Comparison of ENCODE assay signal across 9 cellular contexts in the genomic region with DNA sequence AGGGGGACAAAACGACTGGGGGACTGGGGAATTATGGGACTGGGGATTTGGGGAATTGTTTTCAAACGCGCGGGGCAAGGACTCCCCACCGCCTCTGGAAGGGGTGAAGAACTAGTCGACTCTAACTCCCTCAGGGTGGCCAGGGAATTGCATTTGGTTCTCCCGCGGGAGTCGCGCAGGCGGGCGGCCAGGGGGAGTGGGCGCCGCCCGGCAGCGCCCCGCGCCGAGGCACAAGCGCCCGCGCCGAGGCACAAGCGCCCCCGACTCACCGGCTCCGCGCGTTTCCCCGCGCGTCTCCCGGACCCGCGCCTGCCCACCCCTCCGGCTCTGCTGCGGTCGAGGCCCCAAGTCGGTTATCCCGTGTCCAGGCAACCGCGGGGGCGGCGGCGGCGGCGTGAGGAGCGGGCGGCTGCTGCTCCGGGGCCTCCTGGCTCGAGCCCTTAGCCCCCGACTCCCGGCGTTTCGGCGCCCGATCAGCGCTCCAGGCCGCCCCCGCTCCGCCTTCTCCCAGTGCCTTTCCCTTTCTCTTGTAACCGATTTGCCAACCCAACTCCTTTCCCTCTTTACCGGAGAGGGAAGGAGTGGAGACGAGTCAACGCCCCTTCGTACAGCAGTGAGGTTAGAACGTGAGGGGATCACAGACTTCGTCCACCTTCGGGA. TPM values are rescaled to one million over a fixed set of nuclear protein-coding genes. Genes with fewer than 3 reads are reported as not detected.
DNase-seq lines count a peak whose midpoint lies in the region; ATAC-seq and TF ChIP-seq lines count a peak whose summit lies in the region.
"Had no signal": no experiment of that assay in that cellular context is flagged by ENCODE, and none has a peak within 500 bp of the region (broad histone marks: within the 10 kb centered on the region; RNA-seq: fewer than 3 reads in every experiment).

A gene with protein sequence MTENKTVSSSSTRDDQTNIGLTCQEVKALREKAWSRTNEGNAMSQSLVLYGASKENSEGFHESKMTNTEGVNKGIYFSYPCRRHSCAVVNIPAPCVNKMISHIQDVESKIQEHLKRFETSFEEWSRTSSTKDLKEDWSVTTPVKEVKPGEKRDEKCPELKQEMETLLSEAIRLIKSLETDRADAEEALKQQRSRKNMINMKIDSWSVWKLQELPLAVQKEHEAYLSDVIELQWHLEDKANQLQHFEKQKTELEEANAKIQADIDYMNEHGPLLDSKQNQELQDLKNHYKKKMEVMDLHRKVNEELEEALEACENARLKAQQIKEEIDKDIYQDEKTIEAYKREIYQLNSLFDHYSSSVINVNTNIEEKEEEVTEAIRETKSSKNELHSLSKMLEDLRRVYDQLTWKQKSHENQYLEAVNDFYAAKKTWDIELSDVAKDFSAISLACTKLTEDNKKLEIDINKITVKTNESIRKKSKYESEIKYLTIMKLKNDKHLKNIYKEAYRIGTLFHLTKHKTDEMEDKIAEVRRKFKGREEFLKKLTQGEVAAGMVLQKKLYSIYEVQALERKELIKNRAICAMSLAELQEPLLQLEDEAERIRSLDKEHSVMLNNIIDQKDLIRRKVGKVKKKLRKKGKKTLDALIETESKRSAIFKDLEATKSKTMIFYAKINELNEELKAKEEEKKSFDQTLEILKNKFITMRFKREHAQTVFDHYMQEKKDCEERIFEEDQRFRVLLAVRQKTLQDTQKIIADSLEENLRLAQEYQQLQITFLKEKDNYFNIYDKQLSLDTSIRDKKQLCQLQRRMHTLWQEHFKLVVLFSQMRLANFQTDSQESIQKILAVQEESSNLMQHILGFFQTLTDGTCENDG (minus strand): TSS at position 338 of the 660 bp plus-strand sequence. CDS start 28,633 bp downstream, outside the sequence.

- no peaks in the 10 kb centered on the region for H3K9me3 ChIP-seq in Caco-2

- peaks cover 11% of the 10 kb centered on the region for H3K27me3 Mint-ChIP-seq in Caco-2 (ENCODE audit: insufficient read depth, unreplicated experiment)

- H3K27me3 ChIP-seq in Caco-2 (replicated peaks; ENCODE audit: control insufficient read depth, insufficient read depth, low read length), result no peaks in the 10 kb centered on the region

- H3K9me3 Mint-ChIP-seq in Caco-2 (ENCODE audit: unreplicated experiment), result no peaks in the 10 kb centered on the region
- H3K9me3 Mint-ChIP-seq: activated naive CD4-positive, alpha-beta T cell treated with anti-CD3 and anti-CD28 coated beads, Interleukin-2, amount 50 U/mL, for 24 hours had no signal

- no peak within 1 kb of the TSS for H3K4me3 Mint-ChIP-seq in Caco-2 (ENCODE audit: unreplicated experiment)
- H3K4me3 Mint-ChIP-seq: activated naive CD4-positive, alpha-beta T cell treated with anti-CD3 and anti-CD28 coated beads, Interleukin-2, amount 50 U/mL, for 24 hours had no signal

- POLR2A ChIA-PET in Caco-2 (lab: Charles Lee), result no interaction called here

- BruUV-seq in Caco-2 (replicated peaks; lab: Mats Ljungman, UMichigan), result no TSS peak

- no peak within 1 kb of the TSS for H3K27ac Mint-ChIP-seq in Caco-2 (ENCODE audit: unreplicated experiment)
- H3K27ac Mint-ChIP-seq: activated naive CD4-positive, alpha-beta T cell treated with anti-CD3 and anti-CD28 coated beads, Interleukin-2, amount 50 U/mL, for 24 hours had no signal

- no peaks in the 10 kb centered on the region for H3K36me3 Mint-ChIP-seq in Caco-2 (ENCODE audit: insufficient read depth, unreplicated experiment)
- H3K36me3 Mint-ChIP-seq: activated naive CD4-positive, alpha-beta T cell treated with anti-CD3 and anti-CD28 coated beads, Interleukin-2, amount 50 U/mL, for 24 hours had no signal

- CTCF ChIA-PET in Caco-2 (lab: Charles Lee), result no interaction called here

- no peaks in the 10 kb centered on the region for H3K4me1 ChIP-seq in Caco-2

- peak; percentile 11 for DNase-seq in hepatic stellate cell (ENCODE audit: low spot score)
- DNase-seq in sciatic nerve (ENCODE audit: low spot score), result peak; percentile 67
- no peak for DNase-seq in Caco-2
- no peak for DNase-seq in T-helper 9 cell

- ATAC-seq in HG03354 (IDR thresholded peaks at IDR 0.05; ENCODE audit: poor library complexity, severe bottlenecking, unreplicated experiment), result peak; percentile 34
- ATAC-seq in SK-N-SH treated with all-trans-retinoic acid at 6 μM for 48 hours, result peak; percentile 81
- peak; percentile 63 for ATAC-seq in sciatic nerve
- no peak for ATAC-seq in GM19455 (IDR thresholded peaks at IDR 0.05; ENCODE audit: unreplicated experiment)
- ATAC-seq in HG02759 (IDR thresholded peaks at IDR 0.05; ENCODE audit: unreplicated experiment), result no peak

- H3K4me3 ChIP-seq in Caco-2 (ENCODE audit: low read depth, low read length), result no peak within 1 kb of the TSS

- TF ChIP-seq CTCF in Caco-2 (IDR thresholded peaks at IDR 0.05; ENCODE audit: insufficient read depth in 1 of 2, low read depth in 1 of 2, low read length in 1 of 2, severe bottlenecking in 1 of 2, unreplicated experiment in 1 of 2), result no peak

- no peaks in the 10 kb centered on the region for H3K36me3 ChIP-seq in Caco-2 (ENCODE audit: control insufficient read depth, insufficient read depth, low read length)

- no peaks in the 10 kb centered on the region for H3K4me1 Mint-ChIP-seq in Caco-2 (ENCODE audit: low read depth, unreplicated experiment)
- H3K4me1 Mint-ChIP-seq: activated naive CD4-positive, alpha-beta T cell treated with anti-CD3 and anti-CD28 coated beads, Interleukin-2, amount 50 U/mL, for 24 hours had no signal

- intact Hi-C loops in sciatic nerve (cut with DNase I) (no loop called here), Caco-2 (cut with micrococcal nuclease; ENCODE audit: unreplicated experiment) (no loop called here)

TF ChIP-seq in SK-N-SH treated with all-trans-retinoic acid at 6 μM for 48 hours, 23 proteins besides CTCF, POLR2A, EP300 and RAD21:
- TF ChIP-seq ZFP30 (CRISPR knock-in tag; IDR thresholded peaks at IDR 0.05) (no peak), RARB (CRISPR knock-in tag; IDR thresholded peaks at IDR 0.05) (no peak), ZNF8 (CRISPR knock-in tag; IDR thresholded peaks at IDR 0.05) (no peak), ZC3H10 (CRISPR knock-in tag; IDR thresholded peaks at IDR 0.05) (no peak), TOX (CRISPR knock-in tag; IDR thresholded peaks at IDR 0.05; ENCODE audit: borderline replicate concordance) (no peak)
- TF ChIP-seq, protein P1, sequence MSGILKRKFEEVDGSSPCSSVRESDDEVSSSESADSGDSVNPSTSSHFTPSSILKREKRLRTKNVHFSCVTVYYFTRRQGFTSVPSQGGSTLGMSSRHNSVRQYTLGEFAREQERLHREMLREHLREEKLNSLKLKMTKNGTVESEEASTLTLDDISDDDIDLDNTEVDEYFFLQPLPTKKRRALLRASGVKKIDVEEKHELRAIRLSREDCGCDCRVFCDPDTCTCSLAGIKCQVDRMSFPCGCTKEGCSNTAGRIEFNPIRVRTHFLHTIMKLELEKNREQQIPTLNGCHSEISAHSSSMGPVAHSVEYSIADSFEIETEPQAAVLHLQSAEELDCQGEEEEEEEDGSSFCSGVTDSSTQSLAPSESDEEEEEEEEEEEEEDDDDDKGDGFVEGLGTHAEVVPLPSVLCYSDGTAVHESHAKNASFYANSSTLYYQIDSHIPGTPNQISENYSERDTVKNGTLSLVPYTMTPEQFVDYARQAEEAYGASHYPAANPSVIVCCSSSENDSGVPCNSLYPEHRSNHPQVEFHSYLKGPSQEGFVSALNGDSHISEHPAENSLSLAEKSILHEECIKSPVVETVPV (CRISPR knock-in tag; IDR thresholded peaks at IDR 0.05), result no peak

RNA-seq across cellular contexts. Expression of the gene that starts here (rescaled TPM):
- total RNA-seq in sciatic nerve (4.6 TPM), Caco-2 (2022) (not detected in 2 replicates)

Comparison
In these comparisons a context has a peak if more than half of its experiments do, and no peak if none do; other contexts are left out.
1. ATAC-seq: peak in HG03354 (single experiment), SK-N-SH treated with all-trans-retinoic acid at 6 μM for 48 hours (single experiment) and sciatic nerve (single experiment); none in GM19455 (single experiment) and HG02759 (single experiment).
2. DNase-seq: peak in hepatic stellate cell (single experiment) and sciatic nerve (single experiment); none in Caco-2 (0 of 2) and T-helper 9 cell (single experiment).